Comparison of ENCODE assay signal across 12 cellular contexts in the genomic region with DNA sequence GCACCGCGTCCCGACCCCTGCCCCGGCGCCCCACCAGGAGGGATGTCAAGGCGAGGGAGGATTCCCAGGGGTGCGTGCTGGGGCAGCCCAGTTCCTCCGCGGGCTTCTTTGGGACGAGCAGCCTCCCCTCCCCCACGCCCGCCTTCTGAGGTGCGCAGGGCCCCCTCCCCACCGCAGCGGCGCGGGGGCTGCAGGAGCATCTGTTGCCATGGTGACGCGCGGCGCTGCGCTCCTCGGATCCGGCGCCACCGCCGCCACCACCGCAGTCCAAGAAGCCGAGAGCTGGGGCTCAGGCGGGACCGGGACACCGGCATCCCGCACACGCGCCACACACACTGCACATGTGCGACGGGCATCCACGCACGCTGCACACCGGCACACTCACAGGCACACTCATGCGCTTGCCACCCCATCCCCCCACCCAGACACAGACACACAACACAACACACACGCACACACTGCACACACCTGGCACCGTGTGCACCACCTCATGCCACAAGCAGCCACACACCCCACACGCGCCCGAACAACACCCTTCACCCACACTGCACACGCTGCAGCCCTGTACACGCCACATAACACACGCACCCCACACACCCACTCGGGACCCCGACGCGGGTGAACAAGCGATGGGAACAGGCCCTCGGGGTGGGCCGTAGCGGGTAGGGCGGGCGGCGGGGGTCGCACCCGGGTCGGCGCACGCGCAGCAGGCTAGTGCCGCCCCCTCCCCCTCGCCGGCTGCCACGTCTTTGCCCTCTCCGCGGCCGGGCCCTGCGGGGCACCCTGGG. TPM values are rescaled to one million over a fixed set of nuclear protein-coding genes. Genes with fewer than 3 reads are reported as not detected.
DNase-seq lines count a peak whose midpoint lies in the region; ATAC-seq and TF ChIP-seq lines count a peak whose summit lies in the region.
"Had no signal": no experiment of that assay in that cellular context is flagged by ENCODE, and none has a peak within 500 bp of the region (broad histone marks: within the 10 kb centered on the region; RNA-seq: fewer than 3 reads in every experiment).

No MANE protein-coding gene starts in this region.

- H3K79me2 ChIP-seq in PC-3 (ENCODE audit: low read length) = no peaks in the 10 kb centered on the region

- H3K4me2 ChIP-seq in PC-3 (ENCODE audit: low read length) = peak overlapping the region; percentile 29; the same call in 1 of the 2 replicates

- peaks cover 7% of the 10 kb centered on the region for H3F3A ChIP-seq in PC-3 (ENCODE audit: low read length, unreplicated experiment)

- no peak overlapping the region for H2AFZ ChIP-seq in PC-3 (ENCODE audit: low read length)

- no peaks in the 10 kb centered on the region for H4K20me1 ChIP-seq in PC-3 (ENCODE audit: low read length)

- no peak overlapping the region for H3K4me3 ChIP-seq in PC-3 (ENCODE audit: low read length)
- peak overlapping the region; percentile 13 for H3K4me3 ChIP-seq in iPS-11a (ENCODE audit: low read depth, low read length)
- H3K4me3 ChIP-seq in testis = peak overlapping the region; percentile 20 to 26

- ATAC-seq in PC-3 (no peak), HG03095 (IDR thresholded peaks at IDR 0.05; ENCODE audit: unreplicated experiment) (no peak), HG03139 (IDR thresholded peaks at IDR 0.05; ENCODE audit: unreplicated experiment) (no peak)

- no peak for TF ChIP-seq CTCF in PC-3 (conservative IDR thresholded peaks at IDR 0.05; ENCODE audit: low read depth, low read length)
- TF ChIP-seq CTCF in testis (IDR thresholded peaks at IDR 0.05) = no peak

- H3K27ac ChIP-seq in PC-3 (ENCODE audit: low read length) (no peak overlapping the region), testis (no peak overlapping the region)

- H3K9me3 ChIP-seq in PC-3 (ENCODE audit: low read length) (no peaks in the 10 kb centered on the region), testis (no peaks in the 10 kb centered on the region)

- 3 to 8% methylated on average over 2 to 52 of the region's 74 CpGs for WGBS in testis, 2 donors

- H3K36me3 ChIP-seq in PC-3 (ENCODE audit: low read depth, low read length) (no peaks in the 10 kb centered on the region), testis (ENCODE audit: low read depth, missing control alignments) (no peaks in the 10 kb centered on the region)

- CTCF ChIA-PET in PC-3 (lab: Charles Lee) = no interaction called here

- BruUV-seq in PC-3 (replicated peaks; lab: Mats Ljungman, UMichigan) = no TSS peak

- POLR2A ChIA-PET in PC-3 (lab: Charles Lee; ENCODE audit: unreplicated experiment) = no interaction called here

- intact Hi-C loops in PC-3 (cut with micrococcal nuclease) (loop anchor here (10.0 kb wide), 1 partner anchor 87 kb away; a partner anchor contains a TSS), testis (cut with DNase I; ENCODE audit: low total_unique reads) (no loop called here)

- peaks cover 19% of the 10 kb centered on the region for H3K27me3 Mint-ChIP-seq in activated naive CD8-positive, alpha-beta T cell
- H3K27me3 Mint-ChIP-seq in activated naive CD8-positive, alpha-beta T cell treated with anti-CD3 and anti-CD28 coated beads for 36 hours = peaks cover 57% of the 10 kb centered on the region

- H3K4me3 Mint-ChIP-seq in activated naive CD8-positive, alpha-beta T cell = peak overlapping the region; percentile 52
- no peak overlapping the region for H3K4me3 Mint-ChIP-seq in activated naive CD8-positive, alpha-beta T cell treated with anti-CD3 and anti-CD28 coated beads for 36 hours
- H3K4me3 Mint-ChIP-seq: T-helper 1 cell treated with Interleukin-12 subunit alpha and Interleukin-12 subunit beta and Interleukin-4 antibody, amounts not matched to agents 30 μg/mL and 1 μg/mL, for 36 hours had no signal

- no peak overlapping the region for H3K27ac Mint-ChIP-seq in activated naive CD8-positive, alpha-beta T cell
- no peak overlapping the region for H3K27ac Mint-ChIP-seq in activated naive CD8-positive, alpha-beta T cell treated with anti-CD3 and anti-CD28 coated beads for 36 hours
- H3K27ac Mint-ChIP-seq: immature natural killer cell; T-helper 1 cell treated with Interleukin-12 subunit alpha and Interleukin-12 subunit beta and Interleukin-4 antibody, amounts not matched to agents 30 μg/mL and 1 μg/mL, for 36 hours had no signal

- no peak overlapping the region for H3K9ac ChIP-seq in PC-3 (ENCODE audit: low read length)

- no peak for TF ChIP-seq POLR2A in testis (IDR thresholded peaks at IDR 0.05)

- H3K4me1 Mint-ChIP-seq in activated naive CD8-positive, alpha-beta T cell (ENCODE audit: low read depth) = peaks cover 19% of the 10 kb centered on the region
- H3K4me1 Mint-ChIP-seq in activated naive CD8-positive, alpha-beta T cell treated with anti-CD3 and anti-CD28 coated beads for 36 hours = peaks cover 10% of the 10 kb centered on the region

- DNase-seq in activated naive CD8-positive, alpha-beta T cell treated with anti-CD3 and anti-CD28 coated beads for 36 hours = no peak
- DNase-seq in PC-3 = no peak
- DNase-seq in testis = peak; percentile 39
- DNase-seq in GF-D8 (lab: John Stamatoyannopoulos, UW) = no peak
- DNase-seq: effector CD8-positive, alpha-beta T cell; immature natural killer cell; NCI-H2107 had no signal

- H3K36me3 Mint-ChIP-seq in activated naive CD8-positive, alpha-beta T cell = no peaks in the 10 kb centered on the region
- H3K36me3 Mint-ChIP-seq in activated naive CD8-positive, alpha-beta T cell treated with anti-CD3 and anti-CD28 coated beads for 36 hours = no peaks in the 10 kb centered on the region
- H3K36me3 Mint-ChIP-seq: immature natural killer cell had no signal

- no peaks in the 10 kb centered on the region for H3K9me2 ChIP-seq in PC-3 (replicated peaks; ENCODE audit: low read length)

- no peaks in the 10 kb centered on the region for H3K9me3 Mint-ChIP-seq in activated naive CD8-positive, alpha-beta T cell (ENCODE audit: low read depth)
- H3K9me3 Mint-ChIP-seq in activated naive CD8-positive, alpha-beta T cell treated with anti-CD3 and anti-CD28 coated beads for 36 hours = no peaks in the 10 kb centered on the region
- H3K9me3 Mint-ChIP-seq: immature natural killer cell; T-helper 1 cell treated with Interleukin-12 subunit alpha and Interleukin-12 subunit beta and Interleukin-4 antibody, amounts not matched to agents 30 μg/mL and 1 μg/mL, for 36 hours had no signal

- H3K27me3 ChIP-seq in PC-3 (ENCODE audit: low read length) = 0 out of 2 replicates have a peak, but pooled peaks cover 3% of the 10 kb centered on the region
- H3K27me3 ChIP-seq in testis = no peaks in the 10 kb centered on the region

- H3K4me1 ChIP-seq in PC-3 (ENCODE audit: insufficient read depth, low read length) (peaks cover 49% of the 10 kb centered on the region), testis (no peaks in the 10 kb centered on the region)

RNA-seq across cellular contexts. Expression of a gene that starts 17.0 kb away (rescaled TPM):
- not detected for total RNA-seq in activated naive CD8-positive, alpha-beta T cell treated with anti-CD3 and anti-CD28 coated beads for 36 hours
- total RNA-seq in PC-3 (2014; rRNA removed) = not detected in 2 replicates
- under 1 TPM; 0.12 to 0.24 TPM for total RNA-seq in testis
- polyA plus RNA-seq in testis (ENCODE audit: insufficient read depth, low read depth, low replicate concordance) = not detected

RNA-seq across cellular contexts. Expression of a gene that starts 30.2 kb away (rescaled TPM):
- total RNA-seq in activated naive CD8-positive, alpha-beta T cell treated with anti-CD3 and anti-CD28 coated beads for 36 hours = 1 to 10 TPM; 5.2 to 5.4 TPM
- total RNA-seq in PC-3 (2014; rRNA removed) = 39.2 and 43.9 TPM in 2 replicates
- total RNA-seq in testis = 10 to 100 TPM; 27.1 to 30.7 TPM
- polyA plus RNA-seq in testis (ENCODE audit: insufficient read depth, low read depth, low replicate concordance) = 19.4 TPM

RNA-seq across cellular contexts. Expression of a gene that starts 49.2 kb away (rescaled TPM):
- total RNA-seq in activated naive CD8-positive, alpha-beta T cell treated with anti-CD3 and anti-CD28 coated beads for 36 hours = 1 to 10 TPM; 3.5 to 4.1 TPM
- total RNA-seq in PC-3 (2014; rRNA removed) (11.3 and 12.8 TPM in 2 replicates), testis (10 to 100 TPM; 13.9 to 22.4 TPM)
- polyA plus RNA-seq in testis (ENCODE audit: insufficient read depth, low read depth, low replicate concordance) = 13.8 TPM
